ENCODE assay signal across 23 cellular contexts in the genomic region with DNA sequence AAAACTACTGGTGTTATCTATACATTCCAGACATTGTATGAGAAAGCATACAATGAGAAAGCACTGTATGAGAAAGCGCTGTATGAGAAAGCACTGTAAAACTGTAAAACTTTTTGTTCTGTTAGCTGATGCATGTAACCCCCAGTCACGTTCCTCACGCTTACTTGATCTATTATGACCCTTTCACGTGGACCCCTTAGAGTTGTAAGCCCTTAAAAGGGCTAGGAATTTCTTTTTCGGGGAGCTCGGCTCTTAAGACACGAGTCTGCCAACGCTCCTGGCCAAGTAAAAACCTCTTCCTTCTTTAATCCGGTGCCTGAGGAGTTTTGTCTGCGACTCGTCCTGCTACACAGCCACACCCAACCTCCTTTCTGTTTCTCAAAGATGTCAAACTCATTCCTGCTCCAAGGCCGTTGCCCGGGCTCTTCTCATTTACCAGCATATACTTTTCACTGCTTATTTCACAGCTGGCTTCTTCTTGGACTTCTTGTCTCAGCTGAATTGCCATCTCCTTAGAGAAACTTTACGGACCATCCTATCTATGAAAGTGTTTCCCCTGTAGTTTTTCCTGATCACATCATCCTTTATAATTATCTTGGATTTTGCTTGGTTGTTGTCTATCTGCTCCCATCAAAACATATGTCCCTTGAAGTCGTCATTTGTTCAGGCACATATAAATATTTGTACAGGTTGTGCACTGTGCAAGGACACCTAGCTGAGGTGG.
"Had no signal": no experiment of that assay in that cellular context is flagged by ENCODE, and none has a peak within 500 bp of the region (broad histone marks: within the 10 kb centered on the region; RNA-seq: fewer than 3 reads in every experiment).

No MANE protein-coding gene starts in this region.

- H3K9me3 ChIP-seq: body of pancreas, left lung, thoracic aorta had no signal

- H3K4me3 Mint-ChIP-seq: activated naive CD4-positive, alpha-beta T cell treated with anti-CD3 and anti-CD28 coated beads for 36 hours; activated T-cell treated with anti-CD3 and anti-CD28 coated beads, Interleukin-2, amount 50 U/mL, for 4 hours; mesothelial cell of epicardium; naive thymus-derived CD8-positive, alpha-beta T cell; neural progenitor cell; type B pancreatic cell had no signal

- H3K36me3 ChIP-seq: cardiac muscle cell, left lung, neural progenitor cell, thoracic aorta had no signal

- ATAC-seq: activated T-cell treated with anti-CD3 and anti-CD28 coated beads, Interleukin-2, amount 50 U/mL, for 4 hours; body of pancreas; left lung; naive thymus-derived CD8-positive, alpha-beta T cell had no signal

- H2AFZ ChIP-seq: neural progenitor cell had no signal

- H3K4me1 Mint-ChIP-seq: neural progenitor cell had no signal

- H3K4me1 ChIP-seq: neural progenitor cell had no signal

- H3K27ac ChIP-seq: body of pancreas, cardiac muscle cell, left lung, neural progenitor cell, thoracic aorta had no signal

- H3K27ac Mint-ChIP-seq: activated naive CD4-positive, alpha-beta T cell treated with anti-CD3 and anti-CD28 coated beads for 36 hours; activated T-helper 2 cell treated with anti-CD3 and anti-CD28 coated beads, Interferon-gamma antibody, Interleukin-2, Interleukin-4, amounts not matched to agents 10 μg/mL and 5 μg/mL and 100 μg/mL, durations not matched to agents 14 hours and 24 hours and 36 hours; mesothelial cell of epicardium; neural progenitor cell; progenitor cell of endocrine pancreas; type B pancreatic cell had no signal

- H3K4me2 ChIP-seq: neural progenitor cell had no signal

- DNase-seq: activated CD4-positive, alpha-beta T cell treated with anti-CD3 and anti-CD28 coated beads for 4 hours; activated CD4-positive, alpha-beta T cell treated with anti-CD3 and anti-CD28 coated beads, Interleukin-2, amount 50 U/mL, for 48 hours; activated CD4-positive, CD25-positive, alpha-beta regulatory T cell; activated CD8-positive, alpha-beta memory T cell treated with anti-CD3 and anti-CD28 coated beads, Interleukin-2, amount 50 U/mL, for 48 hours; activated naive CD4-positive, alpha-beta T cell treated with anti-CD3 and anti-CD28 coated beads for 36 hours; activated T-cell treated with anti-CD3 and anti-CD28 coated beads, Interleukin-2, amount 50 U/mL, for 4 hours; amygdala; body of pancreas; foreskin melanocyte; left lung; naive thymus-derived CD8-positive, alpha-beta T cell; retina; stimulated activated CD4-positive, alpha-beta T cell treated with anti-CD3 and anti-CD28 coated beads, Interleukin-4, amount 100 ng/mL, for 1 hour; stimulated activated naive CD4-positive, alpha-beta T cell treated with Interleukin-2 at 50 U/mL for 16 hours; T-helper 1 cell had no signal

- H3K9me3 Mint-ChIP-seq: activated naive CD4-positive, alpha-beta T cell treated with anti-CD3 and anti-CD28 coated beads for 36 hours; activated T-cell treated with anti-CD3 and anti-CD28 coated beads, Interleukin-2, amount 50 U/mL, for 4 hours; activated T-helper 2 cell treated with anti-CD3 and anti-CD28 coated beads, Interferon-gamma antibody, Interleukin-2, Interleukin-4, amounts not matched to agents 10 μg/mL and 5 μg/mL and 100 μg/mL, durations not matched to agents 14 hours and 24 hours and 36 hours; mesothelial cell of epicardium; naive thymus-derived CD8-positive, alpha-beta T cell; neural progenitor cell; type B pancreatic cell had no signal

- H3K27me3 ChIP-seq: body of pancreas had no signal

- H3K9ac ChIP-seq: neural progenitor cell had no signal

- H3K36me3 Mint-ChIP-seq: mesothelial cell of epicardium; naive thymus-derived CD8-positive, alpha-beta T cell; neural progenitor cell; type B pancreatic cell had no signal

- H3K4me3 ChIP-seq: body of pancreas, cardiac muscle cell, left lung, lung, neural progenitor cell, thoracic aorta had no signal
